ENCODE assay signal across 1 cellular context in the genomic region with DNA sequence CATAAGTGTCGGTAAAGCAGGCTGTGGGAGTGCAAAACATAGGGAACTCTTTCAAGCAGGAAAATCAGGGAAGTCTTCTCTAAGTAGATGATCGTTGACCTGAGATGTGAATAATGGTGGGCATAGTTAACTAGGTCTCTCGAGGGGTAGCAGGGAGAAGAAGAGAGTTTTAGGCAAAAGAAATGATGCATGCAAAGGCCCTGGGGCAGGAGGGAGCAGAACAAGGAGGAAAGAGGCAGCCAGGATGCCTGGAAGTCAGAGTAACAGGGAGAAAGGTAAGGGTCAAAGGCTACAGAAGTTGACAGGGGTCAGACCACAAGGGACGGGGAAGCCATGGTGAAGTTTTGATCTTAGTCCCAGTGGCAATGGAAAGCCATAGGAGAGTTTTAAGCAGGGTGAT.
TF ChIP-seq lines count a peak whose summit lies in the region.

No MANE protein-coding gene starts in this region.

TF ChIP-seq in HCT116, 20 proteins besides CTCF, POLR2A, EP300 and RAD21 (continued from another document):
- TF ChIP-seq, protein P1, sequence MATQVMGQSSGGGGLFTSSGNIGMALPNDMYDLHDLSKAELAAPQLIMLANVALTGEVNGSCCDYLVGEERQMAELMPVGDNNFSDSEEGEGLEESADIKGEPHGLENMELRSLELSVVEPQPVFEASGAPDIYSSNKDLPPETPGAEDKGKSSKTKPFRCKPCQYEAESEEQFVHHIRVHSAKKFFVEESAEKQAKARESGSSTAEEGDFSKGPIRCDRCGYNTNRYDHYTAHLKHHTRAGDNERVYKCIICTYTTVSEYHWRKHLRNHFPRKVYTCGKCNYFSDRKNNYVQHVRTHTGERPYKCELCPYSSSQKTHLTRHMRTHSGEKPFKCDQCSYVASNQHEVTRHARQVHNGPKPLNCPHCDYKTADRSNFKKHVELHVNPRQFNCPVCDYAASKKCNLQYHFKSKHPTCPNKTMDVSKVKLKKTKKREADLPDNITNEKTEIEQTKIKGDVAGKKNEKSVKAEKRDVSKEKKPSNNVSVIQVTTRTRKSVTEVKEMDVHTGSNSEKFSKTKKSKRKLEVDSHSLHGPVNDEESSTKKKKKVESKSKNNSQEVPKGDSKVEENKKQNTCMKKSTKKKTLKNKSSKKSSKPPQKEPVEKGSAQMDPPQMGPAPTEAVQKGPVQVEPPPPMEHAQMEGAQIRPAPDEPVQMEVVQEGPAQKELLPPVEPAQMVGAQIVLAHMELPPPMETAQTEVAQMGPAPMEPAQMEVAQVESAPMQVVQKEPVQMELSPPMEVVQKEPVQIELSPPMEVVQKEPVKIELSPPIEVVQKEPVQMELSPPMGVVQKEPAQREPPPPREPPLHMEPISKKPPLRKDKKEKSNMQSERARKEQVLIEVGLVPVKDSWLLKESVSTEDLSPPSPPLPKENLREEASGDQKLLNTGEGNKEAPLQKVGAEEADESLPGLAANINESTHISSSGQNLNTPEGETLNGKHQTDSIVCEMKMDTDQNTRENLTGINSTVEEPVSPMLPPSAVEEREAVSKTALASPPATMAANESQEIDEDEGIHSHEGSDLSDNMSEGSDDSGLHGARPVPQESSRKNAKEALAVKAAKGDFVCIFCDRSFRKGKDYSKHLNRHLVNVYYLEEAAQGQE (IDR thresholded peaks at IDR 0.05; ENCODE audit: low read depth): no peak
- TF ChIP-seq ELF1 (IDR thresholded peaks at IDR 0.05; ENCODE audit: borderline replicate concordance, low read depth): no peak
